22 cellular contexts compared by ENCODE assay signal in the genomic region with DNA sequence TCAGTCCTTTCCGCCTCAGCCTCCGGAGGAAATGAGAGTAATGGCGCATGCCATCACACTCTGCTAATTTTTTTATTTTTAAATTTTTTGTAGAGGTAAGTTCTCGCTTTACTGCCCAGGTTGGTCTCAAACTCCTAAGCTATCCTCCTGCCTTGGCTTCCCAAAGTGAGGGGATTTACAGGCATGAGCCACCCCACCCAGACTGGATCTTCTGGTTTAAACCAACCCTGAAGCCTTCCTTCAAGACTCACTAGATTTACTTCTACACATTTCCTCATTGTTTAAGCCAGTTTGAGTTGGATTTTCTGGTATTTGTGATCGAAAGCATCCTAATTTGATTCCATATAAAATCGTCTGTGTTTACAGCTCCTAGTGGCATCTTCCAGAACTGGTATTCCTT.
"Had no signal": no experiment of that assay in that cellular context is flagged by ENCODE, and none has a peak within 500 bp of the region (broad histone marks: within the 10 kb centered on the region; RNA-seq: fewer than 3 reads in every experiment).

No MANE protein-coding gene starts in this region.

- H3K36me3 Mint-ChIP-seq: memory B cell, natural killer cell had no signal

- H3K9me3 Mint-ChIP-seq: natural killer cell; stimulated activated naive CD8-positive, alpha-beta T cell treated with anti-CD3 and anti-CD28 coated beads, Interleukin-15, amount 100 ng/mL, for 72 hours had no signal

- H3K27me3 Mint-ChIP-seq: memory B cell; stimulated activated naive CD8-positive, alpha-beta T cell treated with anti-CD3 and anti-CD28 coated beads, Interleukin-15, amount 100 ng/mL, for 72 hours had no signal

- H3K4me3 ChIP-seq: dorsolateral prefrontal cortex, gastrocnemius medialis, heart left ventricle, hepatocyte, lung, pancreas, right lobe of liver, suprapubic skin, transverse colon, vagina had no signal

- H3K4me3 Mint-ChIP-seq: memory B cell; natural killer cell; stimulated activated naive CD8-positive, alpha-beta T cell treated with anti-CD3 and anti-CD28 coated beads, Interleukin-15, amount 100 ng/mL, for 72 hours had no signal

- H3K27ac ChIP-seq: dorsolateral prefrontal cortex, gastrocnemius medialis, heart left ventricle, hepatocyte, neutrophil, pancreas, right lobe of liver, suprapubic skin, transverse colon, vagina had no signal

- H2AFZ ChIP-seq: hepatocyte had no signal

- H3K4me1 Mint-ChIP-seq: memory B cell; natural killer cell; stimulated activated naive CD8-positive, alpha-beta T cell treated with anti-CD3 and anti-CD28 coated beads, Interleukin-15, amount 100 ng/mL, for 72 hours had no signal

- H3K9me3 ChIP-seq: gastrocnemius medialis, heart left ventricle, neutrophil, pancreas, right lobe of liver, suprapubic skin, transverse colon, vagina had no signal

- H3K27ac Mint-ChIP-seq: memory B cell; natural killer cell; stimulated activated naive CD8-positive, alpha-beta T cell treated with anti-CD3 and anti-CD28 coated beads, Interleukin-15, amount 100 ng/mL, for 72 hours had no signal

- H3K36me3 ChIP-seq: gastrocnemius medialis, heart left ventricle, neutrophil, pancreas, right lobe of liver, suprapubic skin, transverse colon, vagina had no signal

- H3K4me2 ChIP-seq: hepatocyte had no signal

- DNase-seq: dorsolateral prefrontal cortex; effector CD4-positive, alpha-beta T cell; foreskin fibroblast; gastrocnemius medialis; heart left ventricle; kidney; natural killer cell; pancreas; retina; right lobe of liver; small intestine; stimulated activated CD4-positive, alpha-beta T cell treated with anti-CD3 and anti-CD28 coated beads, Interleukin-15, amount 100 ng/mL, for 24 hours; stimulated activated CD4-positive, alpha-beta T cell treated with anti-CD3 and anti-CD28 coated beads, Interleukin-2, amount 100 ng/mL, for 48 hours; stimulated activated naive CD4-positive, alpha-beta T cell; stimulated activated naive CD8-positive, alpha-beta T cell treated with anti-CD3 and anti-CD28 coated beads, Interleukin-15, amount 100 ng/mL, for 72 hours; transverse colon had no signal

- H3K4me1 ChIP-seq: gastrocnemius medialis, heart left ventricle, pancreas, right lobe of liver, suprapubic skin, transverse colon, vagina had no signal

- H3K27me3 ChIP-seq: dorsolateral prefrontal cortex, gastrocnemius medialis, heart left ventricle, hepatocyte, neutrophil, pancreas, right lobe of liver, suprapubic skin, transverse colon, vagina had no signal

- H3K79me2 ChIP-seq: hepatocyte had no signal
